ENCODE assay signal across 5 cellular contexts in genomic region chr5:138026793-138027192, GRCh38. TPM values are rescaled to one million over a fixed set of nuclear protein-coding genes. Genes with fewer than 3 reads are reported as not detected.
"Had no signal": no experiment of that assay in that cellular context is flagged by ENCODE, and none has a peak within 500 bp of the region (broad histone marks: within the 10 kb centered on the region; RNA-seq: fewer than 3 reads in every experiment).

No MANE protein-coding gene starts in this region.

RNA-seq across cellular contexts. Expression of gene WNT8A, which starts 57.0 kb away (rescaled TPM):
- total RNA-seq: GM23248, H4, HT-29, IMR-90, K562 had no signal
- polyA plus RNA-seq: GM23248, IMR-90, K562 had no signal
